8 cellular contexts compared by ENCODE assay signal in the genomic region with DNA sequence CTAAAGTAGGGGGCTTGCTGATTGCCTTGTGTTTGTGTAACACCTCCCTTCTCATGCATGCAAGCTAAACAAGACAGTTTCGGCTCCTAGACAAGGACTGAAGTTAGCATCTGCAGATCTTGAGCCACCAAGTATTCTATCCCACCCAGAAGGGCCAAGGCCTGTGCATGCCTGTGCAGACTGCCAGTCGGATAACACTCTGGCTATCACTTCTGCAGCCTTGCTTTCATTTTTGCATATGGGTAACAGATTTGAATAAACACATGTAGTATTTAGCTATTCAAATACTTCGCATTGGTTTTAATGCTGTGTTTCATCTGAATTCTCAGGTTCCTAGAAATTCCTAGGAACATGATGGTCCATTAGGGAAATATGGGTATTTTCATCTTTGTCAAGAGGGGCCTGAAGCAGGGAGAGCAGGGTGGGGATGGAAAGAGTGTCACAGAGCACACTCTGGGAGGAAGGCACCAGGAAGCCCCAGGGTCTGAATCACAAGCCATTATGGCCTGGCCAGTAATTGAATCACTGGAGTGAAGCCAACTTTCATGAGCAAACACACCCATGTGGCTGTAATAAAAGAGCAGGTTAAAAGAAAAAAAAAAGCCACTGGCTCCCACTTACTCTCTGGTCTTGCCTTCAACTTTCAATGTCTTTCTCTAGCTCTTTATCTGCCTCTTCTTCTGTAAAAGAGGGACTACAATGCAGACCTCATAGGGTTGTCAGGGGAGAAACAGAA. TPM values are rescaled to one million over a fixed set of nuclear protein-coding genes. Genes with fewer than 3 reads are reported as not detected.
A peak's percentile ranks its signal among the peaks of the same experiment; 100 is the strongest.
DNase-seq lines count a peak whose midpoint lies in the region; ATAC-seq, FAIRE-seq and TF ChIP-seq lines count a peak whose summit lies in the region.

No MANE protein-coding gene starts in this region.

- H3K27ac ChIP-seq in duodenal mucosa (ENCODE audit: low read depth, low read length) (peak overlapping the region; percentile 33), small intestine (ENCODE audit: low read depth in 1 of 2, low read length in 1 of 2) (peak overlapping the region; percentile 56 to 71)

- H3K4me1 ChIP-seq in duodenal mucosa (ENCODE audit: control insufficient read depth in 1 of 2, insufficient read depth in 2 of 2, low read length in 2 of 2) (peaks cover 58 to 80% of the 10 kb centered on the region in 2 donors), small intestine (ENCODE audit: control insufficient read depth in 2 of 2, insufficient read depth in 1 of 2, low read depth in 1 of 2, low read length in 1 of 2) (peaks cover 5 to 28% of the 10 kb centered on the region in 2 donors)

- DNase-seq in HFF-Myc (ENCODE audit: extremely low read depth, low read depth) (peak; percentile 96), NCI-H510A (lab: John Stamatoyannopoulos, UW) (peak; percentile 51), small intestine (peak; percentile 94), islet precursor cell (no peak), GM19240 (ENCODE audit: insufficient read length, low spot score) (no peak), AML-193 (lab: John Stamatoyannopoulos, UW) (no peak)

- WGBS in small intestine, 3 donors, result 33 to 50% (median 43%) methylated on average over 3 of the region's 3 CpGs

- no peak for ATAC-seq in GM18498 (IDR thresholded peaks at IDR 0.05; ENCODE audit: unreplicated experiment)

- H3K36me3 ChIP-seq in duodenal mucosa (ENCODE audit: control insufficient read depth in 1 of 2, insufficient read depth in 2 of 2, low read length in 2 of 2), result no peaks in the 10 kb centered on the region
- H3K36me3 ChIP-seq in small intestine (ENCODE audit: control insufficient read depth in 2 of 2, insufficient read depth in 2 of 2, low read length in 2 of 2), result no peaks in the 10 kb centered on the region

- H3K9me3 ChIP-seq in duodenal mucosa (ENCODE audit: control insufficient read depth in 1 of 2, low read length in 2 of 2) (no peaks in the 10 kb centered on the region), small intestine (ENCODE audit: control insufficient read depth, low read depth) (no peaks in the 10 kb centered on the region)

- H3K27me3 ChIP-seq in duodenal mucosa (ENCODE audit: control insufficient read depth in 1 of 2, insufficient read depth in 2 of 2, low read length in 2 of 2), result no peaks in the 10 kb centered on the region
- H3K27me3 ChIP-seq in small intestine (ENCODE audit: control insufficient read depth in 2 of 2, insufficient read depth in 2 of 2, low read length in 2 of 2), result no peaks in the 10 kb centered on the region

- 0 out of 2 replicates have a peak overlapping the region, but pooled peaks have one; percentile 1 for H3K4me3 ChIP-seq in HFF-Myc (replicated peaks; ENCODE audit: low read depth, low read length)
- peak overlapping the region in 1 of 2 donors; percentile 37 for H3K4me3 ChIP-seq in duodenal mucosa (ENCODE audit: low read depth in 1 of 2, low read length in 2 of 2)
- H3K4me3 ChIP-seq in small intestine (ENCODE audit: low read depth in 1 of 2, low read length in 2 of 2), result no peak overlapping the region

- FAIRE-seq in small intestine (lab: Jason Lieb, UNC), result no peak

- H3K9ac ChIP-seq in duodenal mucosa (ENCODE audit: low read depth in 1 of 2, low read length in 2 of 2), result peak overlapping the region in 1 of 2 donors; percentile 48

- no peak for TF ChIP-seq CTCF in HFF-Myc (IDR thresholded peaks at IDR 0.05; ENCODE audit: low read depth, low read length, missing control alignments)

RNA-seq across cellular contexts. Expression of a gene that starts 28.2 kb away (rescaled TPM):
- polyA plus RNA-seq in small intestine, result 10 to 100 TPM; 31.2 to 76.3 (median 64.8) TPM

Comparison
In these comparisons a context has a peak if more than half of its experiments do, and no peak if none do; other contexts are left out.
1. DNase-seq: peak in HFF-Myc (single experiment), NCI-H510A (single experiment) and small intestine (single experiment); none in islet precursor cell (single experiment), GM19240 (single experiment) and AML-193 (0 of 2).